8 cellular contexts compared by ENCODE assay signal in the genomic region with DNA sequence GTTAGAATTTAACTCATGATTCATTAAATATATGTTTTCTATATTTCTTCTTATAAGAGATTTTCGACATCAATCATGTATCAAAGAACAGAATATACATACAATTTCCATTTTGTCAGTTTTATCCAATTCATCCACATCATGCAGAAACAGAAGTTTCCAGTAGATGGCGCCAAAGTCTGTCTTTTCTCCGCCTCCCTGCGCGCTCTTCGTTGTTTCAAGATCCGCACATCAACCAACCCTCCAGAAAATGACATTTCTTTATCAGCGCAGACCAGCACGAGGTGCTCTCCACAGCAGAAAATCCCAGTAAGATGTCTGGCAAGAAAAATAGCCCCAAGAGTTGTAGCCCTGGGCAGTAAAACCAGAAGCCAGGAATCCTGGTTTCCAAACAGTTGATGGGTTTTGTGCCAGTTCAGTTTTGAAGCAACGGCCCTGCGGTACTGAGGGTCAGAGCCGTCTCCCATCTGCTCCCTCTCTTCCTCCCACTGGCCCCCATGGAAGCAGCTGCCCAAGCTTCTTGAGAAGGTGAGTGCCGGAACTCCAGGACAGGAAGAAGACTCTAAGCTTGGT. TPM values are rescaled to one million over a fixed set of nuclear protein-coding genes. Genes with fewer than 3 reads are reported as not detected.
DNase-seq lines count a peak whose midpoint lies in the region; ATAC-seq and TF ChIP-seq lines count a peak whose summit lies in the region.

No MANE protein-coding gene starts in this region.

- intact Hi-C loops in activated CD4-positive, alpha-beta T cell treated with anti-CD3 and anti-CD28 coated beads for 36 hours (cut with DNase I, micrococcal nuclease): loop anchor here (1.0 to 10.0 kb wide), 4 partner anchors 387 to 1461 kb away; no protein-coding TSS in a partner anchor
- intact Hi-C loops in right lobe of liver (cut with DNase I): no loop called here

- H3K4me1 ChIP-seq in CD8-positive, alpha-beta memory T cell (ENCODE audit: insufficient read depth, low read length): peaks cover 3% of the 10 kb centered on the region
- no peaks in the 10 kb centered on the region for H3K4me1 ChIP-seq in right lobe of liver

- H3K27me3 ChIP-seq in CD8-positive, alpha-beta memory T cell (ENCODE audit: insufficient read depth, low read length, poor library complexity, severe bottlenecking): no peaks in the 10 kb centered on the region
- H3K27me3 ChIP-seq in H7 (ENCODE audit: control insufficient read depth, insufficient read depth, low read length): no peaks in the 10 kb centered on the region; the same call in 1 of the 2 replicates
- no peaks in the 10 kb centered on the region for H3K27me3 ChIP-seq in right lobe of liver

- POLR2A ChIA-PET in CD8-positive, alpha-beta memory T cell (lab: Charles Lee): no interaction called here
- POLR2A ChIA-PET in activated CD4-positive, alpha-beta T cell treated with anti-CD3 and anti-CD28 coated beads for 36 hours (lab: Charles Lee): no interaction called here

- 12% methylated on average over 13 of the region's 13 CpGs for WGBS in right lobe of liver (ENCODE audit: insufficient coverage, low coverage, low lambda C conversion rate, missing lambda C conversion rate)

- H3K27ac ChIP-seq in CD8-positive, alpha-beta memory T cell (ENCODE audit: low read depth, low read length): no peak overlapping the region
- H3K27ac ChIP-seq in coronary artery: no peak overlapping the region
- no peak overlapping the region for H3K27ac ChIP-seq in right lobe of liver

- ATAC-seq in activated CD4-positive, alpha-beta T cell treated with anti-CD3 and anti-CD28 coated beads for 36 hours: peak; percentile 80
- peak; percentile 69 to 91 (median 88) for ATAC-seq in right lobe of liver
- no peak for ATAC-seq in HG03097 (IDR thresholded peaks at IDR 0.05; ENCODE audit: low FRiP score, unreplicated experiment)

- H3K4me3 Mint-ChIP-seq in CD8-positive, alpha-beta memory T cell: no peak overlapping the region
- H3K4me3 Mint-ChIP-seq in activated CD4-positive, alpha-beta T cell treated with anti-CD3 and anti-CD28 coated beads for 36 hours: no peak overlapping the region

- no peaks in the 10 kb centered on the region for H3K36me3 Mint-ChIP-seq in CD8-positive, alpha-beta memory T cell
- no peaks in the 10 kb centered on the region for H3K36me3 Mint-ChIP-seq in activated CD4-positive, alpha-beta T cell treated with anti-CD3 and anti-CD28 coated beads for 36 hours (ENCODE audit: low read depth)

- H3K27me3 Mint-ChIP-seq in CD8-positive, alpha-beta memory T cell: peaks cover 0 to 3% of the 10 kb centered on the region in 2 donors
- H3K27me3 Mint-ChIP-seq in activated CD4-positive, alpha-beta T cell treated with anti-CD3 and anti-CD28 coated beads for 36 hours: peaks cover 2% of the 10 kb centered on the region

- DNase-seq in CD8-positive, alpha-beta memory T cell: peak; percentile 20 to 65 (median 43)
- DNase-seq in H7 (peak; percentile 89), NCI-H345 (lab: John Stamatoyannopoulos, UW) (peak; percentile 60), coronary artery (ENCODE audit: low spot score) (no peak), right lobe of liver (peak in 1 of 3 donors; percentile 60)
- peak; percentile 75 for DNase-seq in activated CD4-positive, alpha-beta T cell treated with anti-CD3 and anti-CD28 coated beads for 36 hours
- DNase-seq in stimulated activated CD8-positive, alpha-beta memory T cell treated with anti-CD3 and anti-CD28 coated beads, Interleukin-15, amount 100 ng/mL, for 24 hours (ENCODE audit: low read depth): peak; percentile 21

- no peak overlapping the region for H3K4me3 ChIP-seq in CD8-positive, alpha-beta memory T cell (ENCODE audit: low read length)
- H3K4me3 ChIP-seq in H7 (ENCODE audit: insufficient read depth, low read depth, low read length) (no peak overlapping the region), coronary artery (peak overlapping the region; percentile 5), right lobe of liver (no peak overlapping the region)

- no peak for TF ChIP-seq POLR2A in right lobe of liver (IDR thresholded peaks at IDR 0.05)

- TF ChIP-seq CTCF in coronary artery (IDR thresholded peaks at IDR 0.05) (peak; percentile 62), right lobe of liver (IDR thresholded peaks at IDR 0.05) (peak; percentile 82 to 89 (median 84))

- H3K27ac Mint-ChIP-seq in CD8-positive, alpha-beta memory T cell: no peak overlapping the region
- H3K27ac Mint-ChIP-seq in activated CD4-positive, alpha-beta T cell treated with anti-CD3 and anti-CD28 coated beads for 36 hours: no peak overlapping the region

- H3K9me3 ChIP-seq in CD8-positive, alpha-beta memory T cell (ENCODE audit: low read length): no peaks in the 10 kb centered on the region
- H3K9me3 ChIP-seq in right lobe of liver: no peaks in the 10 kb centered on the region

- CTCF ChIA-PET in CD8-positive, alpha-beta memory T cell (lab: Charles Lee): interaction anchor here (0.9 to 1.6 kb wide), 4 partner anchors 380 to 1283 kb away, joined by 3 to 6 read pairs (median 4); no protein-coding TSS in a partner anchor
- CTCF ChIA-PET in activated CD4-positive, alpha-beta T cell treated with anti-CD3 and anti-CD28 coated beads for 36 hours (lab: Charles Lee): interaction anchor here (0.6 to 4.2 kb wide), 12 partner anchors 11 to 587 kb away, joined by 3 to 14 read pairs (median 3); partner anchors contain the start of gene EDARADD

- no peaks in the 10 kb centered on the region for H3K36me3 ChIP-seq in CD8-positive, alpha-beta memory T cell (ENCODE audit: insufficient read depth, low read length)
- no peaks in the 10 kb centered on the region for H3K36me3 ChIP-seq in H7 (replicated peaks; ENCODE audit: control insufficient read depth, insufficient read depth, low read length)
- H3K36me3 ChIP-seq in right lobe of liver: no peaks in the 10 kb centered on the region

- H3K4me1 Mint-ChIP-seq in CD8-positive, alpha-beta memory T cell: peaks cover 2 to 6% (median 4%) of the 10 kb centered on the region in 3 donors
- peaks cover 2% of the 10 kb centered on the region for H3K4me1 Mint-ChIP-seq in activated CD4-positive, alpha-beta T cell treated with anti-CD3 and anti-CD28 coated beads for 36 hours

- H3K9me3 Mint-ChIP-seq in CD8-positive, alpha-beta memory T cell: no peaks in the 10 kb centered on the region
- H3K9me3 Mint-ChIP-seq in activated CD4-positive, alpha-beta T cell treated with anti-CD3 and anti-CD28 coated beads for 36 hours (ENCODE audit: low read depth): no peaks in the 10 kb centered on the region

RNA-seq across cellular contexts. Expression of gene GPR137B, which starts 38.6 kb away (rescaled TPM):
- 1 to 10 TPM; 8.3 to 8.8 TPM for total RNA-seq in CD8-positive, alpha-beta memory T cell
- 13.0 TPM for polyA plus RNA-seq in CD8-positive, alpha-beta memory T cell
- 1.5 and 1.6 TPM in 2 replicates for total RNA-seq in H7 (2014; rRNA removed; shearing (Covaris generic))
- 1 to 10 TPM; 5.0 to 5.6 TPM for total RNA-seq in activated CD4-positive, alpha-beta T cell treated with anti-CD3 and anti-CD28 coated beads for 36 hours
- 10 to 100 TPM in 2 of 6 experiments, 1 to 10 TPM in 4; 4.3 to 22.2 (median 7.6) TPM for total RNA-seq in right lobe of liver

RNA-seq across cellular contexts. Expression of gene NID1, which starts 38.8 kb away (rescaled TPM):
- under 1 TPM; 0.09 to 0.15 TPM for total RNA-seq in CD8-positive, alpha-beta memory T cell
- not detected for polyA plus RNA-seq in CD8-positive, alpha-beta memory T cell
- 12.9 and 16.4 TPM in 2 replicates for total RNA-seq in H7 (2014; rRNA removed; shearing (Covaris generic))
- total RNA-seq in activated CD4-positive, alpha-beta T cell treated with anti-CD3 and anti-CD28 coated beads for 36 hours: under 1 TPM; 0.07 to 0.14 TPM
- 10 to 100 TPM; 45.7 to 67.1 (median 59.1) TPM for total RNA-seq in right lobe of liver

Comparison
In these comparisons a context has a peak if more than half of its experiments do, and no peak if none do; other contexts are left out.
1. RNA of gene NID1, which starts 38.8 kb away (total RNA-seq): 45.7 to 67.1 TPM in right lobe of liver and 12.9 to 16.4 TPM in H7; 0.09 to 0.15 TPM in CD8-positive, alpha-beta memory T cell and 0.07 to 0.14 TPM in activated CD4-positive, alpha-beta T cell treated with anti-CD3 and anti-CD28 coated beads for 36 hours; every median in the first group is over 10 times any median in the second.
2. intact Hi-C loops: an anchor here in activated CD4-positive, alpha-beta T cell treated with anti-CD3 and anti-CD28 coated beads for 36 hours (1.0 to 10.0 kb wide); none called in right lobe of liver.